In the genomic region with DNA sequence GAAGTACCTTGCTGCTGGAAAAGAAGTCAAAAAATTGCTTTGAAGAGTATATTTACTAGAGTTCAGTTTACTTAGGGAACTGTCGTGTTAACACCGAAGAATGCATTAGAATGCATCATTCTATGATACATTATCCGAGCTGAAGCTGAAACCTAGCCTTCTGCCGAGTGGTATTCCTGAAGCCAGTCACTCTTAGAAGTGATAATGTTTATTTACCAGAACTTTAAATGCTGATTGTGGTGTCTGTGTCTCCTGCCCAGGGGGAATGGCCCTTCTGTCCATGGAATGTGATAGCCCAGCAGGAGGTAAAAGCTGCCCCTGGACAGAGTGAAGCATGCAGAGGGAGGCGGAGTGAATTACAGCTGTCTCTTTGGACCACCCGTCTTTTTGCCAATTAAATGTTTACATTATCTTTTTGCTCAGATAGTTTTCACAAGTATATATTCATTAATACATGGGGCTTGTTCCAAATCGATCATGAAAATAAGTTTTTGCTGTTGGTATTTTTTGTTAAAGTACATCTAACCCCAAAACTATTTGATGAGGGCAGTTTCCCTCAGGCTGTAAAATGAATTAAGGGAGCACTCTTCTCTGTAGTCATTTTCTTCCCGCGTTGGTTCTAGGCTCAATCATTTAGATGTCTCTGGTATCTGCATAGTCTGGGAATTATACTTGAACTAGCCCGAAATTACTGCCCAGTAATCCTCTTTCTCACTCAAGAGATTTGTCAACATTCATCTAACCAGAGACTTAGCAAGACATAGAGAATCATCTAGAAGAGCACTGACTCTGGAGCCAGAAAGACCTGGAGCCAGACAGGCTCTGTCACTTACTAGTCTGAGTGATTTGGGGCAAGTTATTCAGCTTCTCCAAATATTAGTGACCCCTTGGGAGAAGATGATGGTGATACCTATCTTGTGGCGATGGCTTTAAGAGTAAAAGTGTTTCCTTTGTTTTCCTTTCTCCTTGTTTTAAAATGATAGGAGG, we compare ENCODE assay signal across 13 cellular contexts.
DNase-seq lines count a peak whose midpoint lies in the region; ATAC-seq, FAIRE-seq and TF ChIP-seq lines count a peak whose summit lies in the region.
"Had no signal": no experiment of that assay in that cellular context is flagged by ENCODE, and none has a peak within 500 bp of the region (broad histone marks: within the 10 kb centered on the region; RNA-seq: fewer than 3 reads in every experiment).

No MANE protein-coding gene starts in this region.

- H4K20me1 ChIP-seq in fibroblast of lung (ENCODE audit: control insufficient read depth, extremely low read depth, insufficient read depth, low read length), result no peaks in the 10 kb centered on the region

- peak overlapping the region; percentile 79 for H3K4me2 ChIP-seq in fibroblast of lung (ENCODE audit: extremely low read depth, insufficient read depth, low read length)

- peaks cover 1% of the 10 kb centered on the region for H3K27me3 Mint-ChIP-seq in nephron progenitor cell (ENCODE audit: low read depth, poor library complexity)
- no peaks in the 10 kb centered on the region for H3K27me3 Mint-ChIP-seq in T-helper 17 cell

- H3K9me3 ChIP-seq in fibroblast of lung (ENCODE audit: control insufficient read depth, insufficient read depth, low read depth, low read length), result no peaks in the 10 kb centered on the region
- H3K9me3 ChIP-seq in T-helper 17 cell (ENCODE audit: control insufficient read depth, low read length, poor library complexity, severe bottlenecking), result no peaks in the 10 kb centered on the region
- H3K9me3 ChIP-seq: BE2C, spleen had no signal

- H3K36me3 ChIP-seq in fibroblast of lung (ENCODE audit: control insufficient read depth, insufficient read depth, low read length), result no peaks in the 10 kb centered on the region
- H3K36me3 ChIP-seq: BE2C, spleen had no signal

- TF ChIP-seq POLR2A in GM12892 (IDR thresholded peaks at IDR 0.05; ENCODE audit: low read depth, low read length), result no peak

- no peaks in the 10 kb centered on the region for H3K79me2 ChIP-seq in fibroblast of lung (ENCODE audit: control insufficient read depth, insufficient read depth, low read length)

- H3K9me3 Mint-ChIP-seq in nephron progenitor cell, result no peaks in the 10 kb centered on the region

- H3K27ac Mint-ChIP-seq in nephron progenitor cell (no peak overlapping the region), T-helper 17 cell (no peak overlapping the region)
- H3K27ac Mint-ChIP-seq: activated CD8-positive, alpha-beta T cell treated with anti-CD3 and anti-CD28 coated beads, Interleukin-2, amount 10 ng/mL, durations not matched to agents 7 days and 5 days had no signal

- H3K36me3 Mint-ChIP-seq in nephron progenitor cell (ENCODE audit: low read depth) (no peaks in the 10 kb centered on the region), T-helper 17 cell (ENCODE audit: low read depth) (no peaks in the 10 kb centered on the region)

- H3K4me1 Mint-ChIP-seq in nephron progenitor cell, result peaks cover 31% of the 10 kb centered on the region
- peaks cover 8% of the 10 kb centered on the region for H3K4me1 Mint-ChIP-seq in T-helper 17 cell

- ATAC-seq in GM18907 (IDR thresholded peaks at IDR 0.05; ENCODE audit: unreplicated experiment), result no peak
- no peak for ATAC-seq in T-helper 17 cell
- no peak for ATAC-seq in HG02678 (IDR thresholded peaks at IDR 0.05; ENCODE audit: unreplicated experiment)
- ATAC-seq: activated CD8-positive, alpha-beta T cell treated with anti-CD3 and anti-CD28 coated beads, Interleukin-2, amount 10 ng/mL, durations not matched to agents 7 days and 5 days had no signal

- no peak overlapping the region for H3K4me3 ChIP-seq in fibroblast of lung (replicated peaks in 1 of 4; ENCODE audit: control extremely low read depth in 1 of 4, insufficient read depth in 1 of 4, low read depth in 3 of 4, low read length in 4 of 4)
- H3K4me3 ChIP-seq: spleen had no signal

- H3K27ac ChIP-seq in fibroblast of lung (ENCODE audit: insufficient read depth, low read length), result peak overlapping the region; percentile 30

- no peaks in the 10 kb centered on the region for H3K27me3 ChIP-seq in fibroblast of lung (ENCODE audit: control insufficient read depth, insufficient read depth, low read length)
- H3K27me3 ChIP-seq: BE2C, spleen had no signal

- FAIRE-seq in GM12892 (lab: Jason Lieb, UNC), result no peak

- TF ChIP-seq CTCF in fibroblast of lung (conservative IDR thresholded peaks at IDR 0.05 in 1 of 2, IDR thresholded peaks at IDR 0.05 in 1 of 2; ENCODE audit: low read depth in 1 of 2, low read length in 2 of 2), result no peak
- no peak for TF ChIP-seq CTCF in nephron progenitor cell (IDR thresholded peaks at IDR 0.05)

- DNase-seq in EH (ENCODE audit: low read depth) (peak; percentile 86), NCI-H2227 treated with DMSO at 0.1 percent for 48 hours (lab: John Stamatoyannopoulos, UW) (peak; percentile 77), fibroblast of lung (ENCODE audit: low read depth in 2 of 2) (peak in 1 of 2 donors; percentile 48), nephron progenitor cell (peak; percentile 50), GM12892 (ENCODE audit: insufficient read length) (no peak), T-helper 17 cell (no peak)
- DNase-seq: activated CD8-positive, alpha-beta T cell treated with anti-CD3 and anti-CD28 coated beads, Interleukin-2, amount 10 ng/mL, durations not matched to agents 7 days and 5 days; activated naive CD4-positive, alpha-beta T cell treated with Interleukin-2 at 50 U/mL for 16 hours; BE2C; spleen; T-helper 2 cell had no signal

- H3K4me1 ChIP-seq in fibroblast of lung (ENCODE audit: control insufficient read depth, extremely low read depth, insufficient read depth, low read length), result peaks cover 14% of the 10 kb centered on the region
- H3K4me1 ChIP-seq: BE2C had no signal

- peak overlapping the region; percentile 12 for H2AFZ ChIP-seq in fibroblast of lung (ENCODE audit: low read length)

- H3K4me3 Mint-ChIP-seq in nephron progenitor cell (no peak overlapping the region), T-helper 17 cell (no peak overlapping the region)
- H3K4me3 Mint-ChIP-seq: activated CD8-positive, alpha-beta T cell treated with anti-CD3 and anti-CD28 coated beads, Interleukin-2, amount 10 ng/mL, durations not matched to agents 7 days and 5 days had no signal

- H3K9ac ChIP-seq in fibroblast of lung (ENCODE audit: insufficient read depth, low read length), result no peak overlapping the region

Comparison
In these comparisons a context has a peak if more than half of its experiments do, and no peak if none do; other contexts are left out.
1. DNase-seq: peak in EH (single experiment), NCI-H2227 treated with DMSO at 0.1 percent for 48 hours (single experiment) and nephron progenitor cell (single experiment); none in GM12892 (single experiment) and T-helper 17 cell (0 of 3).